In the genomic region with DNA sequence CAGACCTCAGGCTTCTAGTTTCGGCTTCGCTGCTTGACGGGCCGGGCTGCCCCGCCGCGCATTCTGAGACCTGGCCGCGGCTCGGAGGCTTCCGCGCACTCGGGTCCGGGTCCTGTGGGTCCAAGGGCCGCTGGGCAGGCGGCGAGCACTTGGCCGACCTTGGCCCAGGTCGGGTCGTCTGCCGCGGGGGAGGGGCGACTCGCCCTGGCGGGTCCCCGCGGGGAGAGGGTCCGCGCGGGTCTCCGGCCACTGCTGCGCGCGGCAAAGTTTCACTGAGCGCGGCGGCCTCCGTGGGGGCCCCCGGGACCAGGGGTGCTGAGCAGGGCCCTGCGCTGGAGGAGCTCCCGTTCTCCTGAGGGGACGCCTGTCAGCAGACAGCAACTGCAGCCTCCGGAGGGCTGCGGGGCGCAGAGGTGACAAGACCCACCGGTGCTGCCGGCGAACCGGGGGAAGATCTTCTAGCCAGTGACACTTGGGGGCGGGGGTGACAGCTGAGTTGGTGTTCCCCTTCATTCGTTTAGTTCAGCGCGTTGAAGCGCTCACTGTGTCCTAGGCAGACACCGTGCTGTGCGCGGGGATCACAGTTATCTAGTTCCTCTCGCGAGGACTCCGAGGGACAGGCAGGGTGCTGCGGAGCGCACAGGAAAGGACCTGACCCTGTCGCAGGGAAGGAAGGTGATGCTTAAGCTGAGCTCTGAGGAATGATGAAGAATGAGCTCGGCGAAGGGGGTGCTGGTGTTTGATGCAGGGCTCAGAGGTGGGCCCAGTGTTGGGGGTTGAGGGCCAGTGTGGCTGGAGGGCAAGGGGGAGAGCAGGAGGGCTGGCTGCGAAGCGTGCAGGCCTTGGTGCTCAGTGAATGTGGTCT, we compare ENCODE assay signal across 1 cellular context.
TF ChIP-seq lines count a peak whose summit lies in the region.

No MANE protein-coding gene starts in this region.

TF ChIP-seq in SK-N-SH, 30 proteins besides CTCF, POLR2A, EP300 and RAD21:
- TF ChIP-seq TCF12 (IDR thresholded peaks at IDR 0.05) (no peak), SMC3 (IDR thresholded peaks at IDR 0.05; ENCODE audit: low read depth, low read length) (no peak), YY1 (IDR thresholded peaks at IDR 0.05; ENCODE audit: low read depth) (no peak), NFIC (IDR thresholded peaks at IDR 0.05; ENCODE audit: borderline replicate concordance) (no peak), NRF1 (IDR thresholded peaks at IDR 0.05; ENCODE audit: low read depth, low read length) (peak; percentile 19; the same call in 1 of the 2 replicates), RXRA (IDR thresholded peaks at IDR 0.05; ENCODE audit: borderline replicate concordance, low read depth) (no peak), RCOR1 (IDR thresholded peaks at IDR 0.05; ENCODE audit: low read length) (no peak), JUND (IDR thresholded peaks at IDR 0.05) (no peak), FOXJ3 (CRISPR knock-in tag; IDR thresholded peaks at IDR 0.05) (no peak), GATA2 (CRISPR knock-in tag; IDR thresholded peaks at IDR 0.05) (no peak), ELF1 (IDR thresholded peaks at IDR 0.05) (no peak), MEF2A (IDR thresholded peaks at IDR 0.05; ENCODE audit: borderline replicate concordance, low read depth) (no peak), GABPA (IDR thresholded peaks at IDR 0.05; ENCODE audit: low read depth) (no peak), MXI1 (IDR thresholded peaks at IDR 0.05; ENCODE audit: low read depth, low read length) (peak; percentile 57), RFX5 (IDR thresholded peaks at IDR 0.05; ENCODE audit: low read length) (no peak), SIN3A (IDR thresholded peaks at IDR 0.05; ENCODE audit: borderline replicate concordance, low read depth, low read length) (no peak), CHD2 (IDR thresholded peaks at IDR 0.05; ENCODE audit: low read length, partially characterized antibody) (peak; percentile 97), TEAD4 (IDR thresholded peaks at IDR 0.05; ENCODE audit: borderline replicate concordance, insufficient read depth) (no peak), TAF1 (IDR thresholded peaks at IDR 0.05; ENCODE audit: borderline replicate concordance, low read depth, low read length) (no peak)
- TF ChIP-seq, protein P1, sequence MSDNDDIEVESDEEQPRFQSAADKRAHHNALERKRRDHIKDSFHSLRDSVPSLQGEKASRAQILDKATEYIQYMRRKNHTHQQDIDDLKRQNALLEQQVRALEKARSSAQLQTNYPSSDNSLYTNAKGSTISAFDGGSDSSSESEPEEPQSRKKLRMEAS (IDR thresholded peaks at IDR 0.05; ENCODE audit: low read depth), result no peak
- TF ChIP-seq, protein P2, sequence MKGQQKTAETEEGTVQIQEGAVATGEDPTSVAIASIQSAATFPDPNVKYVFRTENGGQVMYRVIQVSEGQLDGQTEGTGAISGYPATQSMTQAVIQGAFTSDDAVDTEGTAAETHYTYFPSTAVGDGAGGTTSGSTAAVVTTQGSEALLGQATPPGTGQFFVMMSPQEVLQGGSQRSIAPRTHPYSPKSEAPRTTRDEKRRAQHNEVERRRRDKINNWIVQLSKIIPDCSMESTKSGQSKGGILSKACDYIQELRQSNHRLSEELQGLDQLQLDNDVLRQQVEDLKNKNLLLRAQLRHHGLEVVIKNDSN (IDR thresholded peaks at IDR 0.05; ENCODE audit: borderline replicate concordance, low read depth), result no peak
- TF ChIP-seq, protein P3, sequence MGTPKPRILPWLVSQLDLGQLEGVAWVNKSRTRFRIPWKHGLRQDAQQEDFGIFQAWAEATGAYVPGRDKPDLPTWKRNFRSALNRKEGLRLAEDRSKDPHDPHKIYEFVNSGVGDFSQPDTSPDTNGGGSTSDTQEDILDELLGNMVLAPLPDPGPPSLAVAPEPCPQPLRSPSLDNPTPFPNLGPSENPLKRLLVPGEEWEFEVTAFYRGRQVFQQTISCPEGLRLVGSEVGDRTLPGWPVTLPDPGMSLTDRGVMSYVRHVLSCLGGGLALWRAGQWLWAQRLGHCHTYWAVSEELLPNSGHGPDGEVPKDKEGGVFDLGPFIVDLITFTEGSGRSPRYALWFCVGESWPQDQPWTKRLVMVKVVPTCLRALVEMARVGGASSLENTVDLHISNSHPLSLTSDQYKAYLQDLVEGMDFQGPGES (IDR thresholded peaks at IDR 0.05; ENCODE audit: low read depth, low read length), result no peak
- TF ChIP-seq, protein P4, sequence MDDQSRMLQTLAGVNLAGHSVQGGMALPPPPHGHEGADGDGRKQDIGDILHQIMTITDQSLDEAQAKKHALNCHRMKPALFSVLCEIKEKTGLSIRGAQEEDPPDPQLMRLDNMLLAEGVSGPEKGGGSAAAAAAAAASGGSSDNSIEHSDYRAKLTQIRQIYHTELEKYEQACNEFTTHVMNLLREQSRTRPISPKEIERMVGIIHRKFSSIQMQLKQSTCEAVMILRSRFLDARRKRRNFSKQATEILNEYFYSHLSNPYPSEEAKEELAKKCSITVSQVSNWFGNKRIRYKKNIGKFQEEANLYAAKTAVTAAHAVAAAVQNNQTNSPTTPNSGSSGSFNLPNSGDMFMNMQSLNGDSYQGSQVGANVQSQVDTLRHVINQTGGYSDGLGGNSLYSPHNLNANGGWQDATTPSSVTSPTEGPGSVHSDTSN (IDR thresholded peaks at IDR 0.05), result no peak
- TF ChIP-seq, protein P5, sequence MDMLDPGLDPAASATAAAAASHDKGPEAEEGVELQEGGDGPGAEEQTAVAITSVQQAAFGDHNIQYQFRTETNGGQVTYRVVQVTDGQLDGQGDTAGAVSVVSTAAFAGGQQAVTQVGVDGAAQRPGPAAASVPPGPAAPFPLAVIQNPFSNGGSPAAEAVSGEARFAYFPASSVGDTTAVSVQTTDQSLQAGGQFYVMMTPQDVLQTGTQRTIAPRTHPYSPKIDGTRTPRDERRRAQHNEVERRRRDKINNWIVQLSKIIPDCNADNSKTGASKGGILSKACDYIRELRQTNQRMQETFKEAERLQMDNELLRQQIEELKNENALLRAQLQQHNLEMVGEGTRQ (IDR thresholded peaks at IDR 0.05; ENCODE audit: borderline replicate concordance, low read depth, low read length), result no peak
- TF ChIP-seq, protein P6, sequence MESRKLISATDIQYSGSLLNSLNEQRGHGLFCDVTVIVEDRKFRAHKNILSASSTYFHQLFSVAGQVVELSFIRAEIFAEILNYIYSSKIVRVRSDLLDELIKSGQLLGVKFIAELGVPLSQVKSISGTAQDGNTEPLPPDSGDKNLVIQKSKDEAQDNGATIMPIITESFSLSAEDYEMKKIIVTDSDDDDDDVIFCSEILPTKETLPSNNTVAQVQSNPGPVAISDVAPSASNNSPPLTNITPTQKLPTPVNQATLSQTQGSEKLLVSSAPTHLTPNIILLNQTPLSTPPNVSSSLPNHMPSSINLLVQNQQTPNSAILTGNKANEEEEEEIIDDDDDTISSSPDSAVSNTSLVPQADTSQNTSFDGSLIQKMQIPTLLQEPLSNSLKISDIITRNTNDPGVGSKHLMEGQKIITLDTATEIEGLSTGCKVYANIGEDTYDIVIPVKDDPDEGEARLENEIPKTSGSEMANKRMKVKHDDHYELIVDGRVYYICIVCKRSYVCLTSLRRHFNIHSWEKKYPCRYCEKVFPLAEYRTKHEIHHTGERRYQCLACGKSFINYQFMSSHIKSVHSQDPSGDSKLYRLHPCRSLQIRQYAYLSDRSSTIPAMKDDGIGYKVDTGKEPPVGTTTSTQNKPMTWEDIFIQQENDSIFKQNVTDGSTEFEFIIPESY (IDR thresholded peaks at IDR 0.05; ENCODE audit: borderline replicate concordance, low read depth), result peak; percentile 60; the same call in 1 of the 2 replicates
